ENCODE assay signal across 17 cellular contexts in genomic region chr14:64733321-64733720, GRCh38.
"Had no signal": no experiment of that assay in that cellular context is flagged by ENCODE, and none has a peak within 500 bp of the region (broad histone marks: within the 10 kb centered on the region; RNA-seq: fewer than 3 reads in every experiment).

No MANE protein-coding gene starts in this region.

- ATAC-seq: activated T-cell treated with anti-CD3 and anti-CD28 coated beads, Interleukin-2, amount 50 U/mL, for 4 hours; mucosa of descending colon; naive thymus-derived CD8-positive, alpha-beta T cell had no signal

- H3K4me1 Mint-ChIP-seq: activated naive CD8-positive, alpha-beta T cell treated with anti-CD3 and anti-CD28 coated beads for 36 hours had no signal

- H3K27me3 ChIP-seq: sigmoid colon, upper lobe of left lung had no signal

- H3K36me3 Mint-ChIP-seq: activated naive CD8-positive, alpha-beta T cell treated with anti-CD3 and anti-CD28 coated beads for 36 hours; naive thymus-derived CD8-positive, alpha-beta T cell had no signal

- H3K27me3 Mint-ChIP-seq: activated naive CD8-positive, alpha-beta T cell treated with anti-CD3 and anti-CD28 coated beads for 36 hours; naive thymus-derived CD8-positive, alpha-beta T cell had no signal

- FAIRE-seq: colon had no signal

- H3K4me3 ChIP-seq: mucosa of descending colon, sigmoid colon, upper lobe of left lung had no signal

- H3K27ac ChIP-seq: epithelial cell of prostate, sigmoid colon, upper lobe of left lung had no signal

- H3K9me3 Mint-ChIP-seq: activated naive CD8-positive, alpha-beta T cell treated with anti-CD3 and anti-CD28 coated beads for 36 hours; activated T-cell treated with anti-CD3 and anti-CD28 coated beads, Interleukin-2, amount 50 U/mL, for 4 hours; naive thymus-derived CD8-positive, alpha-beta T cell; T-helper 2 cell treated with Interferon-gamma antibody and Interleukin-4, amounts not matched to agents 5 μg/mL and 100 μg/mL, for 36 hours had no signal

- H3K9me3 ChIP-seq: mucosa of descending colon, sigmoid colon, upper lobe of left lung had no signal

- DNase-seq: activated CD4-positive, alpha-beta T cell treated with anti-CD3 and anti-CD28 coated beads, Interleukin-2, amount 50 U/mL, for 4 hours; activated CD4-positive, CD25-positive, alpha-beta regulatory T cell treated with anti-CD3 and anti-CD28 coated beads, Interleukin-2, amount 50 U/mL, for 72 hours; activated gamma-delta T cell; activated naive CD8-positive, alpha-beta T cell treated with anti-CD3 and anti-CD28 coated beads for 36 hours; activated T-cell treated with anti-CD3 and anti-CD28 coated beads, Interleukin-2, amount 50 U/mL, for 4 hours; effector CD4-positive, alpha-beta T cell; hippocampal formation; occipital lobe; sigmoid colon; stimulated activated CD4-positive, alpha-beta T cell treated with anti-CD3 and anti-CD28 coated beads, Interleukin-12 subunit alpha, Interleukin-12 subunit beta, amount 100 ng/mL, for 4 hours; stimulated activated naive CD4-positive, alpha-beta T cell treated with Interleukin-2 at 50 U/mL for 16 hours had no signal

- H3K27ac Mint-ChIP-seq: activated naive CD8-positive, alpha-beta T cell treated with anti-CD3 and anti-CD28 coated beads for 36 hours; T-helper 2 cell treated with Interferon-gamma antibody and Interleukin-4, amounts not matched to agents 5 μg/mL and 100 μg/mL, for 36 hours had no signal

- H3K4me3 Mint-ChIP-seq: activated naive CD8-positive, alpha-beta T cell treated with anti-CD3 and anti-CD28 coated beads for 36 hours; activated T-cell treated with anti-CD3 and anti-CD28 coated beads, Interleukin-2, amount 50 U/mL, for 4 hours; naive thymus-derived CD8-positive, alpha-beta T cell had no signal
